15 cellular contexts compared by ENCODE assay signal in genomic region chr14:92473947-92474535, GRCh38. TPM values are rescaled to one million over a fixed set of nuclear protein-coding genes. Genes with fewer than 3 reads are reported as not detected.
DNase-seq lines count a peak whose midpoint lies in the region; ATAC-seq, FAIRE-seq and TF ChIP-seq lines count a peak whose summit lies in the region.
"Had no signal": no experiment of that assay in that cellular context is flagged by ENCODE, and none has a peak within 500 bp of the region (broad histone marks: within the 10 kb centered on the region; RNA-seq: fewer than 3 reads in every experiment).

No MANE protein-coding gene starts in this region.

- H3K4ac ChIP-seq in mesenchymal stem cell (ENCODE audit: low read depth in 1 of 2, low read length in 2 of 2) = no peak overlapping the region

- H3K14ac ChIP-seq in mesenchymal stem cell (ENCODE audit: low read length in 2 of 2) = no peak overlapping the region

- H3K27ac ChIP-seq in HepG2 (ENCODE audit: extremely low read length, insufficient read depth, low read length) (no peak overlapping the region), right lobe of liver (no peak overlapping the region), mesenchymal stem cell (ENCODE audit: low read length, poor library complexity, severe bottlenecking) (no peak overlapping the region), vagina (peak overlapping the region; percentile 68), PC-9 (no peak overlapping the region)

- TF ChIP-seq RAD21 in HepG2 (CRISPR knock-in tag; IDR thresholded peaks at IDR 0.05) = no peak

- no peaks in the 10 kb centered on the region for H3K9me3 Mint-ChIP-seq in dendritic cell treated with granulocyte-macrophage colony-stimulating factor and Interleukin-4, amounts not matched to agents 40 ng/mL and 50 ng/mL, for 4 days

- H3K36me3 ChIP-seq in HepG2 (replicated peaks in 1 of 2; ENCODE audit: control insufficient read depth in 1 of 2, insufficient read depth in 2 of 2, low read length in 2 of 2) (no peaks in the 10 kb centered on the region), right lobe of liver (no peaks in the 10 kb centered on the region), mesenchymal stem cell (ENCODE audit: control insufficient read depth in 1 of 2, insufficient read depth in 2 of 2, low read depth in 1 of 2, low read length in 2 of 2) (no peaks in the 10 kb centered on the region), vagina (no peaks in the 10 kb centered on the region), PC-9 (ENCODE audit: low read depth) (no peaks in the 10 kb centered on the region)

- no peak overlapping the region for H2BK15ac ChIP-seq in mesenchymal stem cell (ENCODE audit: low read depth, poor library complexity, severe bottlenecking)

- H3K36me3 Mint-ChIP-seq in dendritic cell treated with granulocyte-macrophage colony-stimulating factor and Interleukin-4, amounts not matched to agents 40 ng/mL and 50 ng/mL, for 4 days (ENCODE audit: low read depth) = peaks cover 14% of the 10 kb centered on the region
- H3K36me3 Mint-ChIP-seq: CD4-positive, alpha-beta memory T cell had no signal

- in situ Hi-C loops in HepG2 (cut with HindIII; ENCODE audit: extremely low pct_ligation_motif_present, low pct_unique_long_range_greater_than_20kb) = no loop called here

- peak overlapping the region; percentile 48 for H3K4me2 ChIP-seq in HepG2 (ENCODE audit: low read depth, low read length)
- no peak overlapping the region for H3K4me2 ChIP-seq in mesenchymal stem cell (ENCODE audit: low read length, poor library complexity, severe bottlenecking)
- no peak overlapping the region for H3K4me2 ChIP-seq in PC-9

- peaks cover 27% of the 10 kb centered on the region for H3F3A ChIP-seq in PC-9 (ENCODE audit: insufficient read depth, low read depth)

- no peak for FAIRE-seq in HepG2 (lab: Jason Lieb, UNC)
- FAIRE-seq: K562, RCC 7860 had no signal

- peak overlapping the region; percentile 64 for H4K8ac ChIP-seq in mesenchymal stem cell (ENCODE audit: low read length)

- no peaks in the 10 kb centered on the region for H3K27me3 Mint-ChIP-seq in dendritic cell treated with granulocyte-macrophage colony-stimulating factor and Interleukin-4, amounts not matched to agents 40 ng/mL and 50 ng/mL, for 4 days
- H3K27me3 Mint-ChIP-seq: stimulated activated naive CD8-positive, alpha-beta T cell treated with anti-CD3 and anti-CD28 coated beads, Interleukin-15, amount 100 ng/mL, for 72 hours had no signal

- no peaks in the 10 kb centered on the region for H3K9me2 ChIP-seq in PC-9 (ENCODE audit: insufficient read depth)

- H3K79me2 ChIP-seq in HepG2 (ENCODE audit: insufficient read depth, low read length) (no peaks in the 10 kb centered on the region), PC-9 (ENCODE audit: low read depth) (no peaks in the 10 kb centered on the region)

- POLR2A ChIA-PET in HepG2 (lab: Yijun Ruan, JAX) (interaction anchor here (1.1 kb wide), 1 partner anchor 37 kb away, joined by 3 read pairs; no protein-coding TSS in a partner anchor), PC-9 (lab: Charles Lee; ENCODE audit: unreplicated experiment) (no interaction called here)

- peak overlapping the region; percentile 15 for H2AK5ac ChIP-seq in mesenchymal stem cell (ENCODE audit: low read length, severe bottlenecking)

- H4K20me1 ChIP-seq in HepG2 (ENCODE audit: insufficient read depth, low read length) (no peaks in the 10 kb centered on the region), PC-9 (ENCODE audit: insufficient read depth) (no peaks in the 10 kb centered on the region)

- H3K4me3 ChIP-seq in HepG2 (replicated peaks in 1 of 3; ENCODE audit: insufficient read depth in 1 of 3, low read depth in 2 of 3, low read length in 3 of 3) = no peak overlapping the region
- H3K4me3 ChIP-seq in right lobe of liver = no peak overlapping the region
- H3K4me3 ChIP-seq in mesenchymal stem cell (ENCODE audit: insufficient read depth in 1 of 2, low read depth in 1 of 2, low read length in 2 of 2) = peak overlapping the region in 1 of 2 experiments; percentile 38
- H3K4me3 ChIP-seq in vagina = no peak overlapping the region
- no peak overlapping the region for H3K4me3 ChIP-seq in PC-9
- H3K4me3 ChIP-seq: K562 had no signal

- peak overlapping the region; percentile 43 to 46 for H3K18ac ChIP-seq in mesenchymal stem cell (ENCODE audit: low read depth in 1 of 2, low read length in 2 of 2)

- H3K27me3 ChIP-seq in HepG2 (ENCODE audit: control insufficient read depth in 1 of 2, insufficient read depth in 2 of 2, low read length in 2 of 2) (no peaks in the 10 kb centered on the region; a peak in 2 of 5 replicates), right lobe of liver (no peaks in the 10 kb centered on the region), mesenchymal stem cell (ENCODE audit: control insufficient read depth in 1 of 2, insufficient read depth in 1 of 2, low read length in 2 of 2) (no peaks in the 10 kb centered on the region), vagina (no peaks in the 10 kb centered on the region), PC-9 (ENCODE audit: insufficient read depth, low read depth) (no peaks in the 10 kb centered on the region)

- H3K23ac ChIP-seq in mesenchymal stem cell (ENCODE audit: low read length in 2 of 2) = no peak overlapping the region

- H2BK12ac ChIP-seq in mesenchymal stem cell (ENCODE audit: low read length in 2 of 2) = peak overlapping the region in 1 of 2 experiments; percentile 64

- intact Hi-C loops in HepG2 (cut with micrococcal nuclease; ENCODE audit: unreplicated experiment) (loop anchor here (5.0 kb wide), 1 partner anchor 38 kb away; the partner anchor contains the start of gene RIN3), right lobe of liver (cut with DNase I) (no loop called here), vagina (cut with DNase I) (no loop called here), PC-9 (cut with micrococcal nuclease; ENCODE audit: unreplicated experiment) (loop anchor here (2.0 kb wide), 1 partner anchor 29 kb away; no protein-coding TSS in a partner anchor)
- intact Hi-C loops in dendritic cell treated with granulocyte-macrophage colony-stimulating factor and Interleukin-4, amounts not matched to agents 40 ng/mL and 50 ng/mL, for 4 days (cut with micrococcal nuclease) = no loop called here

- ATAC-seq in HepG2 (no peak), right lobe of liver (no peak)
- ATAC-seq: K562 had no signal

- BruUV-seq in HepG2 (replicated peaks; lab: Mats Ljungman, UMichigan) = no TSS peak
- no TSS peak for BruUV-seq in PC-9 (replicated peaks; lab: Mats Ljungman, UMichigan)

- TF ChIP-seq CTCF in HepG2 (CRISPR knock-in tag; IDR thresholded peaks at IDR 0.05) (no peak), right lobe of liver (IDR thresholded peaks at IDR 0.05) (no peak), vagina (IDR thresholded peaks at IDR 0.05) (no peak), PC-9 (conservative IDR thresholded peaks at IDR 0.05) (no peak)

- no peak overlapping the region for H2BK120ac ChIP-seq in mesenchymal stem cell (ENCODE audit: low read depth, low read length)

- H3K27ac Mint-ChIP-seq in dendritic cell treated with granulocyte-macrophage colony-stimulating factor and Interleukin-4, amounts not matched to agents 40 ng/mL and 50 ng/mL, for 4 days = peak overlapping the region; percentile 74
- H3K27ac Mint-ChIP-seq: CD4-positive, alpha-beta memory T cell had no signal

- TF ChIP-seq POLR2A in HepG2 (IDR thresholded peaks at IDR 0.05; ENCODE audit: insufficient read depth in 1 of 2, low read depth in 2 of 2, low read length in 2 of 2) (no peak), right lobe of liver (IDR thresholded peaks at IDR 0.05) (no peak), vagina (IDR thresholded peaks at IDR 0.05) (no peak), erythroblast (IDR thresholded peaks at IDR 0.05; ENCODE audit: low read length) (no peak)

- WGBS in HepG2 (ENCODE audit: low lambda C conversion rate) = 96% methylated on average over 3 of the region's 4 CpGs
- 75% methylated on average over 4 of the region's 4 CpGs for WGBS in right lobe of liver (ENCODE audit: insufficient coverage, low coverage, low lambda C conversion rate, missing lambda C conversion rate)
- WGBS in mesenchymal stem cell = 93% methylated on average over 4 of the region's 4 CpGs

- no peaks in the 10 kb centered on the region for H3K79me1 ChIP-seq in mesenchymal stem cell (replicated peaks; ENCODE audit: low read length, poor library complexity, severe bottlenecking)

- peaks cover 45% of the 10 kb centered on the region for H3K4me1 ChIP-seq in HepG2 (ENCODE audit: insufficient read depth, low read length)
- peaks cover 0 to 15% (median 3%) of the 10 kb centered on the region in 4 donors for H3K4me1 ChIP-seq in right lobe of liver
- peaks cover 10% of the 10 kb centered on the region for H3K4me1 ChIP-seq in mesenchymal stem cell (ENCODE audit: control insufficient read depth, insufficient read depth, low read depth, low read length)
- H3K4me1 ChIP-seq in vagina = peaks cover 24% of the 10 kb centered on the region
- peaks cover 44% of the 10 kb centered on the region for H3K4me1 ChIP-seq in PC-9 (replicated peaks; ENCODE audit: insufficient read depth)

- CTCF ChIA-PET in HepG2 (lab: Yijun Ruan, JAX; ENCODE audit: low intra/inter-chr PET ratio, low total read pairs) = no interaction called here
- CTCF ChIA-PET in PC-9 (lab: Charles Lee) = no interaction called here

- no peak overlapping the region for H4K91ac ChIP-seq in mesenchymal stem cell (ENCODE audit: low read length)

- no peak overlapping the region for H3K9ac ChIP-seq in HepG2 (ENCODE audit: insufficient read depth, low read depth, low read length)
- H3K9ac ChIP-seq in mesenchymal stem cell (ENCODE audit: low read length) = peak overlapping the region; percentile 54

- H2BK5ac ChIP-seq in mesenchymal stem cell (ENCODE audit: low read depth, low read length, poor library complexity, severe bottlenecking) = no peak overlapping the region

- peaks cover 64% of the 10 kb centered on the region for H3K4me1 Mint-ChIP-seq in dendritic cell treated with granulocyte-macrophage colony-stimulating factor and Interleukin-4, amounts not matched to agents 40 ng/mL and 50 ng/mL, for 4 days (ENCODE audit: low read depth)

- H3K4me3 Mint-ChIP-seq in dendritic cell treated with granulocyte-macrophage colony-stimulating factor and Interleukin-4, amounts not matched to agents 40 ng/mL and 50 ng/mL, for 4 days = no peak overlapping the region
- H3K4me3 Mint-ChIP-seq: CD4-positive, alpha-beta memory T cell; stimulated activated naive CD8-positive, alpha-beta T cell treated with anti-CD3 and anti-CD28 coated beads, Interleukin-15, amount 100 ng/mL, for 72 hours had no signal

- H3K9me3 ChIP-seq in HepG2 (ENCODE audit: low read length) = no peaks in the 10 kb centered on the region
- H3K9me3 ChIP-seq in right lobe of liver = no peaks in the 10 kb centered on the region
- no peaks in the 10 kb centered on the region for H3K9me3 ChIP-seq in mesenchymal stem cell (ENCODE audit: control insufficient read depth, low read length)
- no peaks in the 10 kb centered on the region for H3K9me3 ChIP-seq in vagina
- no peaks in the 10 kb centered on the region for H3K9me3 ChIP-seq in PC-9 (ENCODE audit: insufficient read depth, low read depth)

- DNase-seq in HepG2 (ENCODE audit: low spot score) = no peak
- DNase-seq in right lobe of liver = no peak
- no peak for DNase-seq in mesenchymal stem cell
- no peak for DNase-seq in vagina (ENCODE audit: extremely low spot score in 2 of 2)
- DNase-seq in PC-9 = no peak
- no peak for DNase-seq in NCI-H2029 treated with DMSO at 0.1 percent for 48 hours (lab: John Stamatoyannopoulos, UW)
- no peak for DNase-seq in erythroblast (lab: John Stamatoyannopoulos, UW)
- DNase-seq: activated gamma-delta T cell; CD4-positive, alpha-beta memory T cell; hypothalamus; NCI-H748 treated with DMSO at 0.1 percent for 48 hours; stimulated activated naive CD8-positive, alpha-beta T cell treated with anti-CD3 and anti-CD28 coated beads, Interleukin-15, amount 100 ng/mL, for 72 hours had no signal

- no peak for TF ChIP-seq EP300 in HepG2 (IDR thresholded peaks at IDR 0.05; ENCODE audit: low read depth in 2 of 2, low read length in 2 of 2)
- TF ChIP-seq EP300 in HepG2 (CRISPR knock-in tag; IDR thresholded peaks at IDR 0.05; ENCODE audit: borderline replicate concordance) = no peak

- H2AFZ ChIP-seq in HepG2 (ENCODE audit: low read length) = no peak overlapping the region
- H2AFZ ChIP-seq in mesenchymal stem cell (ENCODE audit: low read depth, low read length) = no peak overlapping the region
- H2AFZ ChIP-seq in PC-9 = no peak overlapping the region

RNA-seq across cellular contexts. Expression of gene RIN3, which starts 39.5 kb away (rescaled TPM):
- total RNA-seq in HepG2 (2016; rRNA removed; fragmentation: Illumina TruSeq; extraction: Trizol) (2.3 and 2.9 TPM in 2 replicates), right lobe of liver (10 to 100 TPM; 10.7 to 20.4 (median 18.9) TPM), vagina (22.6 TPM), PC-9 (2021) (13.4 and 14.8 TPM in 2 replicates)
- total RNA-seq in HepG2 (2016; cell fraction: cytosol; rRNA removed; fragmentation: Illumina TruSeq; extraction: Trizol; ENCODE audit: low read depth) = 2.3 and 2.7 TPM in 2 replicates
- 2.0 and 2.8 TPM in 2 replicates for total RNA-seq in HepG2 (2016; cell fraction: insoluble cytoplasmic fraction; rRNA removed; fragmentation: Illumina TruSeq; extraction: Trizol)
- total RNA-seq in HepG2 (2016; cell fraction: membrane; rRNA removed; fragmentation: Illumina TruSeq; extraction: Trizol) = 4.4 and 4.7 TPM in 2 replicates
- total RNA-seq in HepG2 (2016; cell fraction: nucleus; rRNA removed; fragmentation: Illumina TruSeq; extraction: Trizol) = 5.1 and 7.2 TPM in 2 replicates
- 3.5 and 3.6 TPM in 2 replicates for polyA plus RNA-seq in HepG2 (2011; rRNA removed)
- polyA plus RNA-seq in HepG2 (2011; cell fraction: cytosol; rRNA removed) = 1.6 and 2.1 TPM in 2 replicates
- 7.0 TPM in 2 replicates for polyA plus RNA-seq in HepG2 (2011; cell fraction: nucleus; rRNA removed)
- polyA plus RNA-seq in HepG2 (2012) = 5.6 and 6.5 TPM in 2 replicates
- polyA plus RNA-seq in HepG2 (2016; cell fraction: cytosol; fragmentation: Illumina TruSeq; extraction: Trizol; ENCODE audit: low read depth) = 6.3 and 6.8 TPM in 2 replicates
- polyA plus RNA-seq in HepG2 (2016; cell fraction: insoluble cytoplasmic fraction; fragmentation: Illumina TruSeq; extraction: Trizol; ENCODE audit: low read depth) = 7.0 and 10.5 TPM in 2 replicates
- polyA plus RNA-seq in HepG2 (2016; cell fraction: membrane; fragmentation: Illumina TruSeq; extraction: Trizol; ENCODE audit: low read depth) = 9.8 and 10.5 TPM in 2 replicates
- 11.7 and 11.9 TPM in 2 replicates for polyA plus RNA-seq in HepG2 (2016; cell fraction: nucleus; fragmentation: Illumina TruSeq; extraction: Trizol; ENCODE audit: insufficient read depth, low read depth)
- 5.5 TPM in 1 of 2 replicates, not detected in the other for polyA minus RNA-seq in HepG2 (2011; rRNA and poly(A)+ RNA removed; ENCODE audit: low replicate concordance)
- polyA minus RNA-seq in HepG2 (2011; cell fraction: cytosol; rRNA and poly(A)+ RNA removed) = 4.6 and 4.9 TPM in 2 replicates
- polyA minus RNA-seq in HepG2 (2011; cell fraction: nucleus; rRNA and poly(A)+ RNA removed) = 8.0 and 9.7 TPM in 2 replicates
- 19.4 TPM for polyA plus RNA-seq in mesenchymal stem cell (2013, experiment 1 of 2)
- polyA plus RNA-seq in mesenchymal stem cell (2013, experiment 2 of 2) = 19.3 TPM

Comparison
In these comparisons a context has a peak if more than half of its experiments do, and no peak if none do; other contexts are left out.
1. intact Hi-C loops: an anchor here in HepG2 (5.0 kb wide) and PC-9 (2.0 kb wide); none called in right lobe of liver, dendritic cell treated with granulocyte-macrophage colony-stimulating factor and Interleukin-4, amounts not matched to agents 40 ng/mL and 50 ng/mL, for 4 days and vagina.